In genomic region chr16:85733155-85733838, GRCh38 we compare ENCODE assay signal across 14 cellular contexts. TPM values are rescaled to one million over a fixed set of nuclear protein-coding genes. Genes with fewer than 3 reads are reported as not detected.
DNase-seq lines count a peak whose midpoint lies in the region; ATAC-seq and TF ChIP-seq lines count a peak whose summit lies in the region.
"Had no signal": no experiment of that assay in that cellular context is flagged by ENCODE, and none has a peak within 500 bp of the region (broad histone marks: within the 10 kb centered on the region; RNA-seq: fewer than 3 reads in every experiment).

No MANE protein-coding gene starts in this region.

- H3K4me3 Mint-ChIP-seq in T-cell = no peak overlapping the region
- H3K4me3 Mint-ChIP-seq: activated B cell treated with CpG ODN at 0.5 μM for 24 hours had no signal

- DNase-seq in IMR-90 (no peak), T-cell (no peak), left lobe of liver (ENCODE audit: low spot score) (no peak), BE2C (no peak), NCI-H82 (lab: John Stamatoyannopoulos, UW) (no peak), T-helper 9 cell (no peak)
- DNase-seq: activated B cell treated with CpG ODN at 0.5 μM for 24 hours; activated T-cell treated with anti-CD3 and anti-CD28 coated beads for 4 hours; NCI-H1694; NCI-H69; stimulated activated naive CD4-positive, alpha-beta T cell treated with Interleukin-2 at 50 U/mL for 16 hours had no signal

- H3K4me3 ChIP-seq in BLaER1 = no peak overlapping the region
- H3K4me3 ChIP-seq in IMR-90 (ENCODE audit: insufficient read depth, low read depth, low read length) = no peak overlapping the region
- no peak overlapping the region for H3K4me3 ChIP-seq in BE2C (ENCODE audit: low read depth, low read length)
- H3K4me3 ChIP-seq: adrenal gland had no signal

- H2AFZ ChIP-seq in IMR-90 (replicated peaks; ENCODE audit: low read length, poor library complexity) = peak overlapping the region; percentile 18

- H4K20me1 ChIP-seq in BLaER1 (peaks cover 40% of the 10 kb centered on the region), IMR-90 (ENCODE audit: insufficient read depth, low read length) (no peaks in the 10 kb centered on the region; the same call in 1 of the 2 replicates)

- TF ChIP-seq CTCF in IMR-90 (conservative IDR thresholded peaks at IDR 0.05; ENCODE audit: low read depth, low read length) = no peak
- TF ChIP-seq CTCF in BE2C (IDR thresholded peaks at IDR 0.05; ENCODE audit: low read depth, low read length) = no peak

- no peak overlapping the region for H2BK15ac ChIP-seq in IMR-90 (ENCODE audit: low read depth, low read length)

- dilution Hi-C loops in IMR-90 (cut with HindIII; ENCODE audit: low sequenced_read_pairs, unreplicated experiment) = no loop called here

- no TSS peak for BruUV-seq in IMR-90 (replicated peaks; lab: Mats Ljungman, UMichigan)

- H3K4me1 Mint-ChIP-seq in T-cell = peaks cover 25 to 39% (median 33%) of the 10 kb centered on the region in 3 donors

- ATAC-seq in IMR-90 (ENCODE audit: low read depth) (no peak), T-cell (replicated peaks in 1 of 4) (no peak), left lobe of liver (peak; percentile 30), HG02852 (IDR thresholded peaks at IDR 0.05; ENCODE audit: unreplicated experiment) (no peak)

- H3K27ac ChIP-seq in BLaER1 = peak overlapping the region; percentile 78
- no peak overlapping the region for H3K27ac ChIP-seq in IMR-90 (ENCODE audit: insufficient read depth, low read length)
- H3K27ac ChIP-seq: adrenal gland had no signal

- in situ Hi-C loops in IMR-90 (cut with MboI; ENCODE audit: low sequenced_read_pairs) = no loop called here

- no peak overlapping the region for H2BK5ac ChIP-seq in IMR-90 (ENCODE audit: low read depth, low read length, poor library complexity, severe bottlenecking)

- H4K91ac ChIP-seq in IMR-90 (ENCODE audit: insufficient read depth, low read depth, low read length) = no peak overlapping the region; the same call in 1 of the 2 replicates

- H3K9ac ChIP-seq in BLaER1 = no peak overlapping the region
- H3K9ac ChIP-seq in IMR-90 (ENCODE audit: low read depth, low read length) = no peak overlapping the region

- intact Hi-C loops in IMR-90 (cut with micrococcal nuclease) = no loop called here

- H2BK20ac ChIP-seq in IMR-90 (ENCODE audit: low read depth, low read length) = no peak overlapping the region

- peak overlapping the region; percentile 87 to 88 for H3K27ac Mint-ChIP-seq in T-cell
- H3K27ac Mint-ChIP-seq: activated B cell treated with CpG ODN at 0.5 μM for 24 hours had no signal

- no peak overlapping the region for H3K18ac ChIP-seq in IMR-90 (ENCODE audit: low read depth, low read length)

- no peak for TF ChIP-seq RAD21 in IMR-90 (IDR thresholded peaks at IDR 0.05; ENCODE audit: low read length)

- no peak overlapping the region for H2BK120ac ChIP-seq in IMR-90 (ENCODE audit: low read depth, low read length)

- H3K4me1 ChIP-seq in BLaER1 = peaks cover 99% of the 10 kb centered on the region
- no peaks in the 10 kb centered on the region for H3K4me1 ChIP-seq in IMR-90 (ENCODE audit: control insufficient read depth, insufficient read depth, low read length)
- peaks cover 3% of the 10 kb centered on the region; the same call in 1 of the 2 replicates for H3K4me1 ChIP-seq in BE2C
- H3K4me1 ChIP-seq: adrenal gland had no signal

- H3K27me3 ChIP-seq in BLaER1 (no peaks in the 10 kb centered on the region), IMR-90 (ENCODE audit: control insufficient read depth, insufficient read depth, low read length) (no peaks in the 10 kb centered on the region), BE2C (no peaks in the 10 kb centered on the region)
- H3K27me3 ChIP-seq: adrenal gland had no signal

- H3K56ac ChIP-seq in IMR-90 (ENCODE audit: extremely low read depth, insufficient read depth, low read length) = no peak overlapping the region

- H3K14ac ChIP-seq in IMR-90 (replicated peaks; ENCODE audit: low read depth, low read length) = no peak overlapping the region

- peaks cover 4% of the 10 kb centered on the region; the same call in 1 of the 2 replicates for H3K36me3 ChIP-seq in BLaER1
- no peaks in the 10 kb centered on the region for H3K36me3 ChIP-seq in IMR-90 (ENCODE audit: control insufficient read depth, insufficient read depth, low read length)
- H3K36me3 ChIP-seq in BE2C = no peaks in the 10 kb centered on the region
- H3K36me3 ChIP-seq: adrenal gland had no signal

- peaks cover 10% of the 10 kb centered on the region for H3K9me1 ChIP-seq in IMR-90 (ENCODE audit: insufficient read depth, low read length)

- POLR2A ChIA-PET in IMR-90 (lab: Charles Lee; ENCODE audit: unreplicated experiment) (no interaction called here), T-cell (lab: Charles Lee) (no interaction called here)

- no peak overlapping the region for H3K23ac ChIP-seq in IMR-90 (ENCODE audit: low read depth, low read length)

- no peak overlapping the region for H2AK5ac ChIP-seq in IMR-90 (ENCODE audit: low read depth, low read length)

- WGBS in IMR-90 (ENCODE audit: extremely low coverage in 2 of 2, insufficient read length in 1 of 2), 2 experiments = 91% methylated on average over 7 of the region's 13 CpGs; no CpG with 5 or more reads in 1 of the 2 experiments

- peaks cover 4% of the 10 kb centered on the region for H3K36me3 Mint-ChIP-seq in T-cell

- peaks cover 6 to 23% of the 10 kb centered on the region in 2 experiments for H3K79me1 ChIP-seq in IMR-90 (ENCODE audit: low read depth in 1 of 2, low read length in 2 of 2)

- H3K4me2 ChIP-seq in BLaER1 (peak overlapping the region; percentile 91), IMR-90 (ENCODE audit: low read depth, low read length) (no peak overlapping the region)

- H3K27me3 Mint-ChIP-seq in T-cell = peaks cover 0 to 2% of the 10 kb centered on the region in 2 donors
- H3K27me3 Mint-ChIP-seq: activated B cell treated with CpG ODN at 0.5 μM for 24 hours had no signal

- H2AK9ac ChIP-seq in IMR-90 (replicated peaks; ENCODE audit: low read depth, low read length, poor library complexity) = no peak overlapping the region

- no peaks in the 10 kb centered on the region for H3K9me3 Mint-ChIP-seq in T-cell
- H3K9me3 Mint-ChIP-seq: activated B cell treated with CpG ODN at 0.5 μM for 24 hours had no signal

- H3K9me3 ChIP-seq in BLaER1 (no peaks in the 10 kb centered on the region), IMR-90 (ENCODE audit: control insufficient read depth, insufficient read depth, low read length) (no peaks in the 10 kb centered on the region), BE2C (no peaks in the 10 kb centered on the region)
- H3K9me3 ChIP-seq: adrenal gland had no signal

- no peak overlapping the region for H4K5ac ChIP-seq in IMR-90 (ENCODE audit: low read depth, low read length)

- no peak overlapping the region for H3K4ac ChIP-seq in IMR-90 (ENCODE audit: low read depth, low read length)

- no peak overlapping the region for H4K8ac ChIP-seq in IMR-90 (ENCODE audit: low read depth in 2 of 2, low read length in 2 of 2)

- TF ChIP-seq POLR2A in IMR-90 (IDR thresholded peaks at IDR 0.05; ENCODE audit: low read depth, low read length) = no peak

- CTCF ChIA-PET in IMR-90 (lab: Yijun Ruan, JAX) (no interaction called here), T-cell (lab: Charles Lee) (no interaction called here)

TF ChIP-seq in IMR-90, 13 proteins besides CTCF, POLR2A, EP300 and RAD21:
- TF ChIP-seq RFX5 (IDR thresholded peaks at IDR 0.05; ENCODE audit: low read depth, low read length) (no peak), CEBPB (IDR thresholded peaks at IDR 0.05; ENCODE audit: low read depth, low read length) (peak; percentile 77)

RNA-seq across cellular contexts. Expression of gene C16orf74, which starts 17.6 kb away (rescaled TPM):
- total RNA-seq in IMR-90 (2012; rRNA removed) = 4.5 and 5.0 TPM in 2 replicates
- 12.2 and 18.5 TPM in 2 replicates for polyA plus RNA-seq in IMR-90 (2012; rRNA removed)
- polyA plus RNA-seq in IMR-90 (2012; cell fraction: cytosol; rRNA removed) = 21.0 and 28.2 TPM in 2 replicates
- 12.0 and 16.7 TPM in 2 replicates for polyA plus RNA-seq in IMR-90 (2012; cell fraction: nucleus; rRNA removed; ENCODE audit: low replicate concordance)
- total RNA-seq in T-cell = 10 to 100 TPM in 3 of 5 donors, 1 to 10 TPM in 2; 3.1 to 21.7 (median 15.6) TPM
- total RNA-seq in left lobe of liver = 0.30 TPM
- 1.4 TPM for polyA plus RNA-seq in BE2C (2012; ENCODE audit: insufficient read depth, insufficient read length, low read depth)

RNA-seq across cellular contexts. Expression of gene GINS2, which starts 44.5 kb away (rescaled TPM):
- total RNA-seq in IMR-90 (2012; rRNA removed) = 12.8 and 13.4 TPM in 2 replicates
- 11.3 and 12.0 TPM in 2 replicates for polyA plus RNA-seq in IMR-90 (2012; rRNA removed)
- polyA plus RNA-seq in IMR-90 (2012; cell fraction: cytosol; rRNA removed) = 4.0 and 9.5 TPM in 2 replicates
- polyA plus RNA-seq in IMR-90 (2012; cell fraction: nucleus; rRNA removed; ENCODE audit: low replicate concordance) = 1.7 and 3.6 TPM in 2 replicates
- 1 to 10 TPM; 1.1 to 3.7 (median 1.6) TPM for total RNA-seq in T-cell
- total RNA-seq in left lobe of liver = 0.88 TPM
- 6.0 TPM for polyA plus RNA-seq in BE2C (2012; ENCODE audit: insufficient read depth, insufficient read length, low read depth)
